ENCODE assay signal across 17 cellular contexts in genomic region chr1:214198571-214198970, GRCh38.
"Had no signal": no experiment of that assay in that cellular context is flagged by ENCODE, and none has a peak within 500 bp of the region (broad histone marks: within the 10 kb centered on the region; RNA-seq: fewer than 3 reads in every experiment).

No MANE protein-coding gene starts in this region.

- DNase-seq: activated CD4-positive, alpha-beta T cell treated with anti-CD3 and anti-CD28 coated beads for 4 hours; activated CD4-positive, alpha-beta T cell treated with anti-CD3 and anti-CD28 coated beads, Interleukin-2, amount 50 U/mL, for 48 hours; activated CD4-positive, CD25-positive, alpha-beta regulatory T cell; activated effector memory CD4-positive, alpha-beta T cell treated with Interleukin-2 at 50 U/mL for 16 hours; activated naive CD4-positive, alpha-beta T cell treated with anti-CD3 and anti-CD28 coated beads, Interleukin-2, amount 10 ng/mL, durations not matched to agents 7 days and 5 days; activated T-cell treated with anti-CD3 and anti-CD28 coated beads, Interleukin-2, amount 50 U/mL, for 72 hours; body of pancreas; cortex of kidney; head of caudate nucleus; hypothalamus; left ventricle myocardium superior; mammary epithelial cell; stimulated activated CD4-positive, alpha-beta T cell treated with anti-CD3 and anti-CD28 coated beads, Interleukin-4, amount 100 ng/mL, for 24 hours; stimulated activated naive CD4-positive, alpha-beta T cell treated with Interleukin-2 at 50 U/mL for 16 hours; upper lobe of left lung had no signal

- ATAC-seq: activated T-cell treated with anti-CD3 and anti-CD28 coated beads, Interleukin-2, amount 50 U/mL, for 72 hours; body of pancreas; gastroesophageal sphincter; left ventricle myocardium superior; natural killer cell treated with Interleukin-12 subunit alpha and Interleukin-12 subunit beta and Interleukin-15 and Interleukin-18, amount 100 ng/mL, for 72 hours had no signal
